9 cellular contexts compared by ENCODE assay signal in the genomic region with DNA sequence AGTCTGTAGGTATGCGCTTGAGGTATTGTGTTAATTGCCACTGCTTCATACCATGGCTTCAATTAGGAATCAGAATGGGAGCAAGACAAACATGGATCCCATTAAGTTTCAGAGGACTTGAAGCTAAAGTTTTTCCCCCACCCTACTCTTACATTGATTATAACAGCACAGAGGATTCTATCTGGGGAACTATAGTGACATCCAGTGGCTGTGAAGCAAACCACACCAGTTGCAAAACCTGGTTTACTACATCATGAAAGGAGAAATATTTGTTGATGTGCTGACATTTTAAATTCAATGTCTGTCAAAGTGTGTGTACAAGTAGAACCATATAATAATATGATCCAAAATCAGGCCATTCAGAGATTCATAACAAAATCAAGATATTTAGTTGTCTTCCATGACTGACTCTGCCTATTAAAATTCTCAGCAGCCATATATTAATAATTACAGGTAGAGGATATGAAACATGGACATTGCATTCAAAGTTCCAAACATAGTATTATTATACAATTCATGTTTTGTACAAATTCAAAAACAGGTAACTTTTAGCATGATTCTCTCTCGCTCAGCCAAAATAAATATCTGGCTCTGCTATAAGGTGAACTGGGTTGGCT.
DNase-seq lines count a peak whose midpoint lies in the region; ATAC-seq, FAIRE-seq and TF ChIP-seq lines count a peak whose summit lies in the region.
"Had no signal": no experiment of that assay in that cellular context is flagged by ENCODE, and none has a peak within 500 bp of the region (broad histone marks: within the 10 kb centered on the region; RNA-seq: fewer than 3 reads in every experiment).

No MANE protein-coding gene starts in this region.

- ATAC-seq in GM18858 (IDR thresholded peaks at IDR 0.05; ENCODE audit: unreplicated experiment) = peak; percentile 83
- ATAC-seq in HG03342 (IDR thresholded peaks at IDR 0.05; ENCODE audit: unreplicated experiment) = peak; percentile 76

- no peak overlapping the region for H3K27ac ChIP-seq in coronary artery

- FAIRE-seq in A204.1 (lab: Jason Lieb, UNC) = peak; percentile 92
- FAIRE-seq: colon had no signal

- no peak overlapping the region for H3K4me3 ChIP-seq in coronary artery

- DNase-seq in NCI-H774 (lab: John Stamatoyannopoulos, UW) (peak; percentile 31), coronary artery (ENCODE audit: low spot score) (no peak), medulla oblongata (ENCODE audit: extremely low spot score) (peak; percentile 46), CD1c-positive myeloid dendritic cell (ENCODE audit: extremely low spot score) (no peak)
- no peak for DNase-seq in activated CD4-positive, alpha-beta T cell treated with anti-CD3 and anti-CD28 coated beads, Interleukin-2, amount 50 U/mL, for 48 hours

- peak; percentile 20 for TF ChIP-seq CTCF in coronary artery (IDR thresholded peaks at IDR 0.05)

Comparison
In these comparisons a context has a peak if more than half of its experiments do, and no peak if none do; other contexts are left out.
1. DNase-seq: peak in NCI-H774 (single experiment) and medulla oblongata (single experiment); none in coronary artery (single experiment), activated CD4-positive, alpha-beta T cell treated with anti-CD3 and anti-CD28 coated beads, Interleukin-2, amount 50 U/mL, for 48 hours (0 of 2) and CD1c-positive myeloid dendritic cell (single experiment).